Comparison of ENCODE assay signal across 1 cellular context in genomic region chr15:29835301-29835700, GRCh38.
TF ChIP-seq lines count a peak whose summit lies in the region.

No MANE protein-coding gene starts in this region.

TF ChIP-seq in HepG2, 621 proteins besides CTCF, POLR2A, EP300 and RAD21 (continued from another document):
- no peak for TF ChIP-seq BRF2 (CRISPR knock-in tag; IDR thresholded peaks at IDR 0.05)
- no peak for TF ChIP-seq ONECUT2 (CRISPR knock-in tag; IDR thresholded peaks at IDR 0.05)
- TF ChIP-seq RXRA (CRISPR knock-in tag; IDR thresholded peaks at IDR 0.05): no peak
- TF ChIP-seq ZBTB46 (CRISPR knock-in tag; IDR thresholded peaks at IDR 0.05; ENCODE audit: borderline replicate concordance): no peak
- TF ChIP-seq NFE2L1 (CRISPR knock-in tag; IDR thresholded peaks at IDR 0.05; ENCODE audit: borderline replicate concordance): no peak
- no peak for TF ChIP-seq HDAC2 (CRISPR knock-in tag; IDR thresholded peaks at IDR 0.05)
- no peak for TF ChIP-seq ZNF557 (CRISPR knock-in tag; IDR thresholded peaks at IDR 0.05)
- no peak for TF ChIP-seq HOXD1 (CRISPR knock-in tag; IDR thresholded peaks at IDR 0.05)
- TF ChIP-seq SPEN (CRISPR knock-in tag; IDR thresholded peaks at IDR 0.05; ENCODE audit: low read depth): no peak
- no peak for TF ChIP-seq NFRKB (IDR thresholded peaks at IDR 0.05)
